In genomic region chr10:2928219-2928840, GRCh38 we compare ENCODE assay signal across 8 cellular contexts.
DNase-seq lines count a peak whose midpoint lies in the region; ATAC-seq and TF ChIP-seq lines count a peak whose summit lies in the region.

No MANE protein-coding gene starts in this region.

- no peaks in the 10 kb centered on the region for H3K9me3 ChIP-seq in prostate gland

- no peaks in the 10 kb centered on the region for H3K27me3 ChIP-seq in prostate gland (replicated peaks; ENCODE audit: insufficient read depth)

- no peak for TF ChIP-seq POLR2A in prostate gland (IDR thresholded peaks at IDR 0.05)

- H3K4me3 ChIP-seq in Jurkat, Clone E6-1 (ENCODE audit: low read length): peak overlapping the region; percentile 27
- H3K4me3 ChIP-seq in prostate gland: no peak overlapping the region

- POLR2A ChIA-PET in RWPE1 (lab: Yijun Ruan, JAX; ENCODE audit: low non-redundant PET): no interaction called here

- H3K36me3 Mint-ChIP-seq in activated naive CD4-positive, alpha-beta T cell treated with anti-CD3 and anti-CD28 coated beads for 36 hours (ENCODE audit: low read depth): no peaks in the 10 kb centered on the region
- H3K36me3 Mint-ChIP-seq in glutamatergic neuron (ENCODE audit: unreplicated experiment): no peaks in the 10 kb centered on the region

- H3K27ac ChIP-seq in RWPE1 (no peak overlapping the region), prostate gland (no peak overlapping the region)

- H3K9me3 Mint-ChIP-seq in activated naive CD4-positive, alpha-beta T cell treated with anti-CD3 and anti-CD28 coated beads for 36 hours: no peaks in the 10 kb centered on the region
- peaks cover 10% of the 10 kb centered on the region for H3K9me3 Mint-ChIP-seq in glutamatergic neuron (ENCODE audit: unreplicated experiment)

- no peaks in the 10 kb centered on the region for H3K36me3 ChIP-seq in prostate gland

- H3K27me3 Mint-ChIP-seq in activated naive CD4-positive, alpha-beta T cell treated with anti-CD3 and anti-CD28 coated beads for 36 hours (ENCODE audit: low read depth): peaks cover 23% of the 10 kb centered on the region
- H3K27me3 Mint-ChIP-seq in glutamatergic neuron (ENCODE audit: unreplicated experiment): peaks cover 9% of the 10 kb centered on the region

- H3K4me1 ChIP-seq in prostate gland (replicated peaks): no peaks in the 10 kb centered on the region

- ATAC-seq in GM21737 (IDR thresholded peaks at IDR 0.05; ENCODE audit: unreplicated experiment): peak; percentile 74

- WGBS in prostate gland: 9% methylated on average over 9 of the region's 9 CpGs

- CTCF ChIA-PET in RWPE1 (lab: Yijun Ruan, JAX): interaction anchor here (0.6 to 1.4 kb wide), 10 partner anchors 14 to 1965 kb away, joined by 3 to 13 read pairs (median 4); no protein-coding TSS in a partner anchor
- CTCF ChIA-PET in activated naive CD4-positive, alpha-beta T cell treated with anti-CD3 and anti-CD28 coated beads for 36 hours (lab: Charles Lee): interaction anchor here (0.6 to 3.2 kb wide), 15 partner anchors 9 to 226 kb away, joined by 3 to 29 read pairs (median 3); no protein-coding TSS in a partner anchor

- peak; percentile 48 for DNase-seq in GDM1 (lab: John Stamatoyannopoulos, UW)
- DNase-seq in Jurkat, Clone E6-1 (ENCODE audit: low read depth, low spot score): peak; percentile 90
- peak; percentile 74 for DNase-seq in RWPE1 (ENCODE audit: low spot score)
- DNase-seq in activated naive CD4-positive, alpha-beta T cell treated with anti-CD3 and anti-CD28 coated beads for 36 hours: peak; percentile 82
- peak; percentile 83 for DNase-seq in glutamatergic neuron
- peak; percentile 73 for DNase-seq in prostate gland (ENCODE audit: low spot score)
- DNase-seq in NCI-H2171 (lab: John Stamatoyannopoulos, UW): no peak

- no peak overlapping the region for H3K27ac Mint-ChIP-seq in activated naive CD4-positive, alpha-beta T cell treated with anti-CD3 and anti-CD28 coated beads for 36 hours
- H3K27ac Mint-ChIP-seq in glutamatergic neuron (ENCODE audit: unreplicated experiment): peak overlapping the region; percentile 81

- H3K4me3 Mint-ChIP-seq in activated naive CD4-positive, alpha-beta T cell treated with anti-CD3 and anti-CD28 coated beads for 36 hours: no peak overlapping the region
- peak overlapping the region; percentile 14 for H3K4me3 Mint-ChIP-seq in glutamatergic neuron (ENCODE audit: unreplicated experiment)

- peaks cover 7% of the 10 kb centered on the region for H3K4me1 Mint-ChIP-seq in activated naive CD4-positive, alpha-beta T cell treated with anti-CD3 and anti-CD28 coated beads for 36 hours (ENCODE audit: low read depth)
- H3K4me1 Mint-ChIP-seq in glutamatergic neuron (ENCODE audit: low read depth, unreplicated experiment): peaks cover 32% of the 10 kb centered on the region

- TF ChIP-seq CTCF in RWPE1 (conservative IDR thresholded peaks at IDR 0.05; ENCODE audit: low read depth) (peak; percentile 56), glutamatergic neuron (IDR thresholded peaks at IDR 0.05; ENCODE audit: partially characterized antibody, unreplicated experiment) (peak; percentile 85), prostate gland (IDR thresholded peaks at IDR 0.05) (peak; percentile 20 to 83 (median 71))

- intact Hi-C loops in activated naive CD4-positive, alpha-beta T cell treated with anti-CD3 and anti-CD28 coated beads for 36 hours (cut with micrococcal nuclease): loop anchor here (1.0 to 5.0 kb wide), 3 partner anchors 50 to 259 kb away; no protein-coding TSS in a partner anchor
- intact Hi-C loops in prostate gland (cut with DNase I): loop anchor here (2.0 kb wide), 1 partner anchor 114 kb away; no protein-coding TSS in a partner anchor
